Comparison of ENCODE assay signal across 16 cellular contexts in the genomic region with DNA sequence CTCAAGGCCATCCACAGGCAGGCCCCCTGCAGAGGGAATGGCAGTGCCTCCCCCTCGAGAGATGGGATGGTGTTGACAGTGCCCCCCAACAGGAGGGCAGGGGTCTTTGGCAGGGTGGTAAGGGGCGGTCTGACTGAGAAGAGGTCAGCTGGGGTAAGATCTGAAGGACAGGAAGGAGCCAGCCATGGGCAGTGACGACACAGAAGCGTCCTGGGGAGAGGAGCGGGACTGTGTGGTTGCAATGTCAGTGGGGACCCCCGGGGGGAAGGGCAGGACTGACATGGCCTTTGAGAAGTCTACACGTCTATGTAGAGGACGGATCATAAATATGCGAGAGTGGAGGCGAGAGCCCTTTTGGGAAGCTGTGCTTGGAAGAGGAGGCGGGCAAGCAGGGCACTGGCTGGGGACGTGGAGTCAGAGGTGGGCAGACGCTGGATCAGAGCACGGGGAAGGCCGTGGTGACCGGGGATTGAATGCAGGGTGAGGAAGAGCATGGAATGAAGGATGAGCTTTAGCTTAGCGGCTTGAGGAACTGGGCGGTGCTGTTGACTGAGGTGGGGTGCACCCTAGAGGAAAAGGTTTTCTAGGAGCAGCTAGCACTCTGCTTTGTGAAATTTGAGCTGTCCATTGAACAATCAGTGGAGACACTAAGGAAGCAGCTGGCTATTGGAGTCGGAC.
"Had no signal": no experiment of that assay in that cellular context is flagged by ENCODE, and none has a peak within 500 bp of the region (broad histone marks: within the 10 kb centered on the region; RNA-seq: fewer than 3 reads in every experiment).

No MANE protein-coding gene starts in this region.

- H3K9me3 ChIP-seq: esophagus squamous epithelium, stomach, thoracic aorta had no signal

- ATAC-seq: activated T-cell treated with anti-CD3 and anti-CD28 coated beads, Interleukin-2, amount 50 U/mL, for 4 hours; left cardiac atrium; naive thymus-derived CD8-positive, alpha-beta T cell had no signal

- H3K9me3 Mint-ChIP-seq: activated T-cell treated with anti-CD3 and anti-CD28 coated beads, Interleukin-2, amount 50 U/mL, for 4 hours had no signal

- H3K4me3 Mint-ChIP-seq: activated T-cell treated with anti-CD3 and anti-CD28 coated beads, Interleukin-2, amount 50 U/mL, for 4 hours had no signal

- H3K27ac ChIP-seq: cardiac muscle cell, esophagus squamous epithelium, parathyroid adenoma, stomach, thoracic aorta had no signal

- H3K4me3 ChIP-seq: cardiac muscle cell, esophagus squamous epithelium, stomach, thoracic aorta had no signal

- H3K36me3 ChIP-seq: cardiac muscle cell, esophagus squamous epithelium, thoracic aorta had no signal

- H3K27ac Mint-ChIP-seq: naive thymus-derived CD8-positive, alpha-beta T cell had no signal

- H3K27me3 Mint-ChIP-seq: naive thymus-derived CD8-positive, alpha-beta T cell had no signal

- H3K27me3 ChIP-seq: cardiac muscle cell, esophagus squamous epithelium, stomach had no signal

- H3K4me1 ChIP-seq: esophagus squamous epithelium, parathyroid adenoma, stomach had no signal

- DNase-seq: activated CD4-positive, alpha-beta T cell treated with anti-CD3 and anti-CD28 coated beads, Interleukin-2, amount 50 U/mL, for 4 hours; activated CD4-positive, CD25-positive, alpha-beta regulatory T cell; activated effector memory CD4-positive, alpha-beta T cell treated with anti-CD3 and anti-CD28 coated beads, Interleukin-2, amount 50 U/mL, for 16 hours; activated T-cell treated with anti-CD3 and anti-CD28 coated beads, Interleukin-2, amount 50 U/mL, for 4 hours; esophagus squamous epithelium; foreskin fibroblast; left cardiac atrium; mammary epithelial cell; naive thymus-derived CD8-positive, alpha-beta T cell; stimulated activated CD4-positive, alpha-beta T cell treated with anti-CD3 and anti-CD28 coated beads, Interleukin-4, amount 100 ng/mL, for 1 hour; stimulated activated CD8-positive, alpha-beta memory T cell treated with anti-CD3 and anti-CD28 coated beads, Interleukin-4, amount 100 ng/mL, for 48 hours; stomach; T-helper 2 cell had no signal
